ENCODE assay signal across 18 cellular contexts in the genomic region with DNA sequence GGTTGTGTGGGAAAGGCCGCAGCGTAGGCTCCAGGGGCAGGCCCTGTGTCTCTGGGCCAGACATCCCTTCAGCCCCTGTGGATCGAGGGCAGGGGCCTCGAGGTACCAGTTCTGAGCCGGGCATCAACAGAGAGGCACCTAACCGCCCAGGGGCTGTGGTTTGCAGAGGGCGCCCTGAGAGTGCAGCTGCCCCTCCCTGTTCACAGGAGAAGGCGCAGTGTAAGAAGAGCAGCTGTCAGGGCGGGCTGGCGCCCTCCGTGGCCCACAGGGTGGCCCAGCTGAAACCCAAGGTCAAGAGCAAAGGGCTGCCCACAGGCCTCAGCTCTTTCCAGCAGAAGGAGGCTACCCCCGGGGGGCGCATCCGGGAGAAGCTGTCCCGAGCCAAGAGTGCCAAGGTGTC. TPM values are rescaled to one million over a fixed set of nuclear protein-coding genes. Genes with fewer than 3 reads are reported as not detected.
A peak's percentile ranks its signal among the peaks of the same experiment; 100 is the strongest.
DNase-seq lines count a peak whose midpoint lies in the region; ATAC-seq, FAIRE-seq and TF ChIP-seq lines count a peak whose summit lies in the region.
"Had no signal": no experiment of that assay in that cellular context is flagged by ENCODE, and none has a peak within 500 bp of the region (broad histone marks: within the 10 kb centered on the region; RNA-seq: fewer than 3 reads in every experiment).

No MANE protein-coding gene starts in this region.

- peaks cover 17% of the 10 kb centered on the region for H3K4me1 ChIP-seq in cardiac muscle cell (ENCODE audit: low read depth)
- no peaks in the 10 kb centered on the region for H3K4me1 ChIP-seq in right cardiac atrium (ENCODE audit: control insufficient read depth, insufficient read depth, low read length)
- peaks cover 9 to 76% of the 10 kb centered on the region in 2 experiments; a peak in 3 of 5 replicates for H3K4me1 ChIP-seq in K562 (replicated peaks in 1 of 2; ENCODE audit: control insufficient read depth in 2 of 2, insufficient read depth in 2 of 2, low read length in 2 of 2)

- H3K27me3 ChIP-seq in cardiac muscle cell (no peaks in the 10 kb centered on the region), right cardiac atrium (ENCODE audit: control insufficient read depth, insufficient read depth) (no peaks in the 10 kb centered on the region), K562 (ENCODE audit: control insufficient read depth in 2 of 2, insufficient read depth in 2 of 2, low read length in 2 of 2) (no peaks in the 10 kb centered on the region)

- intact Hi-C loops in right cardiac atrium (cut with DNase I) (no loop called here), K562 (cut with micrococcal nuclease) (no loop called here), natural killer cell (cut with micrococcal nuclease) (no loop called here)

- H3K36me3 Mint-ChIP-seq in natural killer cell: no peaks in the 10 kb centered on the region
- no peaks in the 10 kb centered on the region for H3K36me3 Mint-ChIP-seq in WTC11

- no peak for ATAC-seq in right cardiac atrium
- no peak for ATAC-seq in K562
- ATAC-seq in natural killer cell: peak; percentile 41 to 52 (median 42)
- no peak for ATAC-seq in WTC11
- ATAC-seq: HCT116, Right ventricle myocardium inferior had no signal

- H3K9me3 Mint-ChIP-seq in natural killer cell (no peaks in the 10 kb centered on the region), WTC11 (no peaks in the 10 kb centered on the region)

- 83% methylated on average over 15 of the region's 15 CpGs for whole genome bisulfite sequencing in right cardiac atrium
- 77% methylated on average over 8 of the region's 15 CpGs for WGBS in K562 (ENCODE audit: insufficient coverage, low coverage, missing lambda C conversion rate)

- H3K27me3 Mint-ChIP-seq in natural killer cell (ENCODE audit: low read depth in 2 of 2) (peaks cover 0 to 9% of the 10 kb centered on the region in 2 donors), WTC11 (ENCODE audit: low read depth) (no peaks in the 10 kb centered on the region)

- no peak for FAIRE-seq in K562 (lab: Jason Lieb, UNC)
- FAIRE-seq: A204.1, G401.6, GM12892, GM19239 had no signal

- TF ChIP-seq EP300 in K562 (IDR thresholded peaks at IDR 0.05; ENCODE audit: low read length): no peak

- CTCF ChIA-PET in K562 (lab: Yijun Ruan, JAX; ENCODE audit: low intra/inter-chr PET ratio): no interaction called here
- CTCF ChIA-PET in WTC11 (lab: Charles Lee): interaction anchor here (0.6 to 1.7 kb wide), 4 partner anchors 16 to 147 kb away, joined by 3 to 12 read pairs (median 6); no protein-coding TSS in a partner anchor

- H3K4me1 Mint-ChIP-seq in natural killer cell (peaks cover 18 to 50% of the 10 kb centered on the region in 2 donors), WTC11 (0 out of 2 replicates have a peak, but pooled peaks cover 3% of the 10 kb centered on the region)

- no peak overlapping the region for H3K4me2 ChIP-seq in K562 (ENCODE audit: insufficient read depth, low read length)

- H3K4me3 ChIP-seq in cardiac muscle cell: no peak overlapping the region
- H3K4me3 ChIP-seq in right cardiac atrium (ENCODE audit: low read length): no peak overlapping the region
- H3K4me3 ChIP-seq in K562: no peak overlapping the region

- no peaks in the 10 kb centered on the region for H3K9me1 ChIP-seq in K562 (ENCODE audit: control insufficient read depth, insufficient read depth, low read length)

- no peak overlapping the region for H2AFZ ChIP-seq in K562 (ENCODE audit: low read depth, low read length)

- H3K27ac ChIP-seq in cardiac muscle cell (peak overlapping the region; percentile 90), right cardiac atrium (ENCODE audit: low read length) (no peak overlapping the region), K562 (ENCODE audit: extremely low read depth, low read depth, low read length) (no peak overlapping the region), temporal lobe (ENCODE audit: low read depth, low read length) (peak overlapping the region; percentile 44)

- H3K9me3 ChIP-seq in cardiac muscle cell (ENCODE audit: low read depth): no peaks in the 10 kb centered on the region
- no peaks in the 10 kb centered on the region for H3K9me3 ChIP-seq in right cardiac atrium (ENCODE audit: control insufficient read depth, low read length)
- H3K9me3 ChIP-seq in K562 (replicated peaks; ENCODE audit: control insufficient read depth, insufficient read depth, low read depth, low read length): no peaks in the 10 kb centered on the region

- H3K27ac Mint-ChIP-seq in natural killer cell (peak overlapping the region; percentile 67 to 85), WTC11 (no peak overlapping the region)

- no peak for TF ChIP-seq POLR2A in K562 (conservative IDR thresholded peaks at IDR 0.05)

- POLR2A ChIA-PET in K562 (lab: Yijun Ruan, JAX) (interaction anchor here (1.2 kb wide), 1 partner anchor 63 kb away, joined by 3 read pairs; no protein-coding TSS in a partner anchor), WTC11 (lab: Charles Lee) (no interaction called here)

- TF ChIP-seq RAD21 in K562 (CRISPR knock-in tag; conservative IDR thresholded peaks at IDR 0.05 in 1 of 2, IDR thresholded peaks at IDR 0.05 in 1 of 2): no peak

- DNase-seq in cardiac muscle cell (ENCODE audit: low read depth in 1 of 2, low spot score in 1 of 2): no peak
- DNase-seq in right cardiac atrium: no peak
- no peak for DNase-seq in K562 (ENCODE audit: extremely low read depth in 1 of 4, low spot score in 3 of 4)
- DNase-seq in natural killer cell: peak; percentile 33
- no peak for DNase-seq in T-helper 2 cell
- DNase-seq in GM13977 (ENCODE audit: low spot score): no peak
- DNase-seq in WTC11 (ENCODE audit: low spot score): no peak
- DNase-seq: NCI-H1092 treated with DMSO at 0.1 percent for 48 hours, NCI-H1694 treated with DMSO at 0.1 percent for 48 hours, NCI-H446, NCI-H748 treated with DMSO at 0.1 percent for 48 hours had no signal

- BruUV-seq in K562 (replicated peaks; lab: Mats Ljungman, UMichigan): no TSS peak

- H3K36me3 ChIP-seq in cardiac muscle cell: peaks cover 11% of the 10 kb centered on the region
- H3K36me3 ChIP-seq in K562 (ENCODE audit: control insufficient read depth, insufficient read depth, low read length): no peaks in the 10 kb centered on the region; the same call in 2 of the 3 replicates

- TF ChIP-seq CTCF in cardiac muscle cell (IDR thresholded peaks at IDR 0.05; ENCODE audit: low read depth, low read length): no peak
- TF ChIP-seq CTCF in K562 (IDR thresholded peaks at IDR 0.05 in 2 of 3, conservative IDR thresholded peaks at IDR 0.05 in 1 of 3; ENCODE audit: insufficient read depth in 2 of 3, low read depth in 1 of 3, low read length in 3 of 3): no peak
- no peak for TF ChIP-seq CTCF in natural killer cell (IDR thresholded peaks at IDR 0.05)
- TF ChIP-seq CTCF in GM13977 (IDR thresholded peaks at IDR 0.05; ENCODE audit: extremely low read depth, insufficient read depth, missing control alignments): no peak
- no peak for TF ChIP-seq CTCF in WTC11 (IDR thresholded peaks at IDR 0.05)

- no peaks in the 10 kb centered on the region for H4K20me1 ChIP-seq in K562 (replicated peaks; ENCODE audit: control insufficient read depth, insufficient read depth, low read length)

- H3K79me2 ChIP-seq in K562 (ENCODE audit: control insufficient read depth, insufficient read depth, low read length): no peaks in the 10 kb centered on the region

- H3K9ac ChIP-seq in K562 (ENCODE audit: insufficient read depth in 1 of 2, low read depth in 2 of 2, low read length in 2 of 2): peak overlapping the region in 1 of 2 experiments; percentile 64; a peak in 2 of 4 replicates

- in situ Hi-C loops in K562 (cut with MboI): no loop called here
- in situ Hi-C loops in GM13977 (cut with MboI; ENCODE audit: low pct_unique_long_range_greater_than_20kb, low sequenced_read_pairs, unreplicated experiment): no loop called here

- H3K4me3 Mint-ChIP-seq in natural killer cell (peak overlapping the region; percentile 81), WTC11 (no peak overlapping the region)

TF ChIP-seq in K562, 482 proteins besides CTCF, POLR2A, EP300 and RAD21 (continues in another document):
- no peak for TF ChIP-seq ERF (CRISPR knock-in tag; IDR thresholded peaks at IDR 0.05)

TF ChIP-seq in WTC11, 78 proteins besides CTCF, POLR2A, EP300 and RAD21 (continues in another document):
- no peak for TF ChIP-seq SOX15 (CRISPR knock-in tag; IDR thresholded peaks at IDR 0.05)
- no peak for TF ChIP-seq CREB1 (CRISPR knock-in tag; IDR thresholded peaks at IDR 0.05)
- TF ChIP-seq GTF2I (CRISPR knock-in tag; conservative IDR thresholded peaks at IDR 0.05): no peak
- TF ChIP-seq RELA (CRISPR knock-in tag; IDR thresholded peaks at IDR 0.05; ENCODE audit: borderline replicate concordance): no peak

RNA-seq across cellular contexts. Expression of a gene that starts 56.5 kb away (rescaled TPM):
- 2,244 and 2,883 TPM in 2 replicates for total RNA-seq in cardiac muscle cell
- polyA plus RNA-seq in cardiac muscle cell: 1,007 and 1,036 TPM in 2 replicates
- 100 to 1,000 TPM; 347 to 772 (median 510) TPM for total RNA-seq in right cardiac atrium
- polyA plus RNA-seq in right cardiac atrium: 410 TPM
- total RNA-seq in K562 (2011; cell fraction: chromatin; rRNA removed; ENCODE audit: low replicate concordance): 264 and 482 TPM in 2 replicates
- total RNA-seq in K562 (2011; cell fraction: nucleolus; rRNA removed): 393 and 500 TPM in 2 replicates
- 388 and 427 TPM in 2 replicates for total RNA-seq in K562 (2011; cell fraction: nucleoplasm; rRNA removed)
- 1,572 and 2,328 TPM in 2 replicates for total RNA-seq in K562 (2014; rRNA removed)
- total RNA-seq in K562 (2014; rRNA removed; fragmentation: Illumina TruSeq; extraction: Trizol): 512 and 566 TPM in 2 replicates
- 568 and 574 TPM in 2 replicates for total RNA-seq in K562 (2015; rRNA removed; fragmentation: Illumina TruSeq; extraction: Trizol)
- 1,775 and 1,801 TPM in 2 replicates for total RNA-seq in K562 (2021)
- polyA plus RNA-seq in K562 (2011; rRNA removed): 224 and 602 TPM in 2 replicates
- polyA plus RNA-seq in K562 (2011; cell fraction: cytosol; rRNA removed): 901 and 1,415 TPM in 2 replicates
- polyA plus RNA-seq in K562 (2011; cell fraction: nucleus; rRNA removed): 1,206 and 1,333 TPM in 2 replicates
- polyA plus RNA-seq in K562 (2012): 1,311 and 3,206 TPM in 2 replicates
- polyA plus RNA-seq in K562 (2014; fragmentation: Illumina TruSeq; extraction: Trizol): 990 and 2,987 TPM in 2 replicates
- polyA plus RNA-seq in K562 (2014; fragmentation: Nextera tagmentation; extraction: Ambion mirVana): 100 to 1,000 TPM; 259 to 386 TPM
- 831 and 1,109 TPM in 2 replicates for polyA plus RNA-seq in K562 (2014; rRNA removed)
- 205 and 410 TPM in 2 replicates for polyA minus RNA-seq in K562 (2011; rRNA and poly(A)+ RNA removed)
- 580 and 1,178 TPM in 2 replicates for polyA minus RNA-seq in K562 (2011; cell fraction: cytosol; rRNA and poly(A)+ RNA removed)
- 230 and 388 TPM in 2 replicates for polyA minus RNA-seq in K562 (2011; cell fraction: nucleus; rRNA and poly(A)+ RNA removed)
- total RNA-seq in natural killer cell: 1,000 to 10,000 TPM; 1,401 to 1,901 (median 1,735) TPM
- total RNA-seq in temporal lobe: 2,532 TPM
- 3,338 to 3,455 TPM (median 3,348 TPM) in 3 replicates for total RNA-seq in WTC11 (2021)

Comparison
In these comparisons a context has a peak if more than half of its experiments do, and no peak if none do; other contexts are left out.
1. H3K27ac ChIP-seq: peak in cardiac muscle cell (single experiment) and temporal lobe (single experiment); none in right cardiac atrium (single experiment) and K562 (single experiment).
2. ATAC-seq: peak in natural killer cell (3 of 3); none in right cardiac atrium (0 of 2), K562 (single experiment) and WTC11 (single experiment).